In genomic region chr4:170336238-170336775, GRCh38 we compare ENCODE assay signal across 12 cellular contexts.
DNase-seq lines count a peak whose midpoint lies in the region; ATAC-seq and TF ChIP-seq lines count a peak whose summit lies in the region.
"Had no signal": no experiment of that assay in that cellular context is flagged by ENCODE, and none has a peak within 500 bp of the region (broad histone marks: within the 10 kb centered on the region; RNA-seq: fewer than 3 reads in every experiment).

No MANE protein-coding gene starts in this region.

- ATAC-seq in GM18505 (IDR thresholded peaks at IDR 0.05; ENCODE audit: unreplicated experiment) (peak; percentile 98), GM19468 (IDR thresholded peaks at IDR 0.05; ENCODE audit: extremely low read depth, unreplicated experiment) (peak; percentile 87), HG02885 (IDR thresholded peaks at IDR 0.05; ENCODE audit: poor library complexity, unreplicated experiment) (peak; percentile 96), HG03521 (IDR thresholded peaks at IDR 0.05; ENCODE audit: unreplicated experiment) (peak; percentile 75)
- ATAC-seq in activated T-cell treated with anti-CD3 and anti-CD28 coated beads, Interleukin-2, amount 50 U/mL, for 4 hours, result no peak
- ATAC-seq: stimulated activated naive CD8-positive, alpha-beta T cell treated with anti-CD3 and anti-CD28 coated beads, Interleukin-15, Interleukin-2, amounts not matched to agents 100 U/mL and 50 U/mL, for 24 hours had no signal

- H3K36me3 Mint-ChIP-seq in activated T-cell treated with anti-CD3 and anti-CD28 coated beads, Interleukin-2, amount 50 U/mL, for 4 hours (ENCODE audit: insufficient read depth), result no peaks in the 10 kb centered on the region
- H3K36me3 Mint-ChIP-seq: activated naive CD8-positive, alpha-beta T cell had no signal

- no peak overlapping the region for H3K4me3 Mint-ChIP-seq in activated T-cell treated with anti-CD3 and anti-CD28 coated beads, Interleukin-2, amount 50 U/mL, for 4 hours
- H3K4me3 Mint-ChIP-seq: activated naive CD8-positive, alpha-beta T cell had no signal

- H3K27me3 Mint-ChIP-seq in activated T-cell treated with anti-CD3 and anti-CD28 coated beads, Interleukin-2, amount 50 U/mL, for 4 hours (ENCODE audit: low read depth), result no peaks in the 10 kb centered on the region
- H3K27me3 Mint-ChIP-seq: activated naive CD8-positive, alpha-beta T cell had no signal

- DNase-seq in SKM-1 treated with dmso at 0.1 percent for 144 hours (lab: John Stamatoyannopoulos, UW; ENCODE audit: unreplicated experiment) (no peak), germinal center (ENCODE audit: low spot score) (no peak)
- no peak for DNase-seq in stimulated activated naive CD4-positive, alpha-beta T cell (lab: John Stamatoyannopoulos, UW)
- no peak for DNase-seq in activated T-cell treated with anti-CD3 and anti-CD28 coated beads, Interleukin-2, amount 50 U/mL, for 4 hours
- DNase-seq: NCI-H1092 treated with DMSO at 0.1 percent for 48 hours; NCI-H82; stimulated activated naive CD8-positive, alpha-beta T cell treated with anti-CD3 and anti-CD28 coated beads, Interleukin-15, Interleukin-2, amounts not matched to agents 100 U/mL and 50 U/mL, for 24 hours had no signal

- H3K4me1 Mint-ChIP-seq in activated T-cell treated with anti-CD3 and anti-CD28 coated beads, Interleukin-2, amount 50 U/mL, for 4 hours (ENCODE audit: low read depth), result no peaks in the 10 kb centered on the region

- H3K9me3 Mint-ChIP-seq in activated T-cell treated with anti-CD3 and anti-CD28 coated beads, Interleukin-2, amount 50 U/mL, for 4 hours, result peaks cover 15% of the 10 kb centered on the region

- TF ChIP-seq POLR2A in GM18505 (IDR thresholded peaks at IDR 0.05; ENCODE audit: borderline replicate concordance, extremely low read depth, insufficient read depth, insufficient read length), result no peak

Comparison
In these comparisons a context has a peak if more than half of its experiments do, and no peak if none do; other contexts are left out.
1. ATAC-seq: peak in GM18505 (single experiment), GM19468 (single experiment), HG02885 (single experiment) and HG03521 (single experiment); none in activated T-cell treated with anti-CD3 and anti-CD28 coated beads, Interleukin-2, amount 50 U/mL, for 4 hours (0 of 2).